ENCODE assay signal across 1 cellular context in the genomic region with DNA sequence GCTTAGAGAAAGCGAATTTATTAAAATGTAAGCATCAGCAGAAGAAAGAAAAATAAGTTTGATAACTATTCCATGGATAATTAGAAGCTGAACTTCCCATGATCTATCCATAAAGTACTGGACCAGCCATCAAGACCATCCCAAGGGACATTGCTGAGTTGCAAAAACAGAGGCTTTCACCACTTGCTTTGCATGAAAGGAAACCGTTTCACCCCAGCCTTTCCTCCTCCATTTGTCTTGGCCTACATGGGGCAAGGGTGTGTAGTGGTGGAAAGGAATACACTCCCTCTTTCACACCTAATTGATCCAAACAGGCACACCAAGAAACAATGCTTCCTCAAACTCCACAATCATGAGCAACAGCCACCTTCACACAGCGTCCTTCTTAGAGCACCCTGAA.
TF ChIP-seq lines count a peak whose summit lies in the region.

No MANE protein-coding gene starts in this region.

TF ChIP-seq in H1, 55 proteins besides CTCF, POLR2A, EP300 and RAD21:
- TF ChIP-seq KDM5A (IDR thresholded peaks at IDR 0.05; ENCODE audit: low read length) (no peak), BRCA1 (IDR thresholded peaks at IDR 0.05; ENCODE audit: low read depth, low read length) (no peak)
